ENCODE assay signal across 8 cellular contexts in genomic region chr17:36592316-36592710, GRCh38. TPM values are rescaled to one million over a fixed set of nuclear protein-coding genes. Genes with fewer than 3 reads are reported as not detected.
A peak's percentile ranks its signal among the peaks of the same experiment; 100 is the strongest.
DNase-seq lines count a peak whose midpoint lies in the region; ATAC-seq, FAIRE-seq and TF ChIP-seq lines count a peak whose summit lies in the region.

No MANE protein-coding gene starts in this region.

- no peaks in the 10 kb centered on the region for H3K9me3 Mint-ChIP-seq in activated T-helper 17 cell treated with anti-CD3 and anti-CD28 coated beads, Interleukin-2, amount 50 U/mL, for 72 hours

- no peak for ATAC-seq in activated T-helper 17 cell treated with anti-CD3 and anti-CD28 coated beads, Interleukin-2, amount 50 U/mL, for 72 hours (replicated peaks)
- peak; percentile 17 for ATAC-seq in left ventricle myocardium superior
- ATAC-seq in GM19023 (IDR thresholded peaks at IDR 0.05; ENCODE audit: unreplicated experiment): no peak
- no peak for ATAC-seq in GM18907 (IDR thresholded peaks at IDR 0.05; ENCODE audit: unreplicated experiment)

- H3K4me3 Mint-ChIP-seq in activated T-helper 17 cell treated with anti-CD3 and anti-CD28 coated beads, Interleukin-2, amount 50 U/mL, for 72 hours: peak overlapping the region; percentile 69

- H3K4me1 Mint-ChIP-seq in activated T-helper 17 cell treated with anti-CD3 and anti-CD28 coated beads, Interleukin-2, amount 50 U/mL, for 72 hours: peaks cover 15% of the 10 kb centered on the region

- H3K27me3 ChIP-seq in HUES64 (ENCODE audit: insufficient read depth, low read length): no peaks in the 10 kb centered on the region

- no peaks in the 10 kb centered on the region for H3K9me3 ChIP-seq in HUES64 (ENCODE audit: insufficient read depth, low read depth, low read length)

- no peak for TF ChIP-seq CTCF in D721Med (IDR thresholded peaks at IDR 0.05; ENCODE audit: insufficient read depth, missing control alignments)

- intact Hi-C loops in left ventricle myocardium superior (cut with micrococcal nuclease): no loop called here

- WGBS in HUES64: 0% methylated on average over 18 of the region's 19 CpGs

- H3K36me3 ChIP-seq in HUES64 (ENCODE audit: insufficient read depth, low read length): peaks cover 45% of the 10 kb centered on the region

- H3K27me3 Mint-ChIP-seq in activated T-helper 17 cell treated with anti-CD3 and anti-CD28 coated beads, Interleukin-2, amount 50 U/mL, for 72 hours: no peaks in the 10 kb centered on the region

- peak overlapping the region; percentile 21 for H3K27ac Mint-ChIP-seq in activated T-helper 17 cell treated with anti-CD3 and anti-CD28 coated beads, Interleukin-2, amount 50 U/mL, for 72 hours

- peak; percentile 70 for DNase-seq in DMS79 (lab: John Stamatoyannopoulos, UW)
- DNase-seq in left ventricle myocardium superior: no peak
- peak; percentile 53 for DNase-seq in renal cortical epithelial cell (ENCODE audit: low read depth)
- no peak for DNase-seq in D721Med (ENCODE audit: insufficient read length, low spot score)

- H3K36me3 Mint-ChIP-seq in activated T-helper 17 cell treated with anti-CD3 and anti-CD28 coated beads, Interleukin-2, amount 50 U/mL, for 72 hours (ENCODE audit: low read depth): peaks cover 33% of the 10 kb centered on the region

- peak overlapping the region; percentile 82 for H3K9ac ChIP-seq in HUES64 (ENCODE audit: low read depth, low read length)

- no peak for FAIRE-seq in D721Med (lab: Jason Lieb, UNC)

- peaks cover 12% of the 10 kb centered on the region for H3K4me1 ChIP-seq in HUES64 (ENCODE audit: insufficient read depth, low read length)

- peak overlapping the region; percentile 90 for H3K4me3 ChIP-seq in HUES64 (ENCODE audit: low read length)

- peak overlapping the region; percentile 49; the same call in 1 of the 2 replicates for H3K27ac ChIP-seq in HUES64 (ENCODE audit: low read depth, low read length)

RNA-seq across cellular contexts. Expression of gene DHRS11, which starts 0.6 kb away (rescaled TPM):
- 17.2 TPM for polyA plus RNA-seq in HUES64 (2013, experiment 1 of 2)
- polyA plus RNA-seq in HUES64 (2013, experiment 2 of 2): 19.1 TPM
- 1 to 10 TPM; 3.8 to 6.4 TPM for total RNA-seq in activated T-helper 17 cell treated with anti-CD3 and anti-CD28 coated beads, Interleukin-2, amount 50 U/mL, for 72 hours
- total RNA-seq in left ventricle myocardium superior (13.5 TPM), renal cortical epithelial cell (11.6 and 13.0 TPM in 2 replicates)

RNA-seq across cellular contexts. Expression of gene MRM1, which starts 9.1 kb away (rescaled TPM):
- 5.0 TPM for polyA plus RNA-seq in HUES64 (2013, experiment 1 of 2)
- polyA plus RNA-seq in HUES64 (2013, experiment 2 of 2): 4.5 TPM
- total RNA-seq in activated T-helper 17 cell treated with anti-CD3 and anti-CD28 coated beads, Interleukin-2, amount 50 U/mL, for 72 hours: 10 to 100 TPM; 11.3 to 18.2 TPM
- total RNA-seq in left ventricle myocardium superior (9.2 TPM), renal cortical epithelial cell (7.6 and 8.0 TPM in 2 replicates)

RNA-seq across cellular contexts. Expression of gene GGNBP2, which starts 47.6 kb away (rescaled TPM):
- polyA plus RNA-seq in HUES64 (2013, experiment 1 of 2): 37.2 TPM
- 40.0 TPM for polyA plus RNA-seq in HUES64 (2013, experiment 2 of 2)
- total RNA-seq in activated T-helper 17 cell treated with anti-CD3 and anti-CD28 coated beads, Interleukin-2, amount 50 U/mL, for 72 hours: 10 to 100 TPM; 84.2 to 95.7 TPM
- 41.8 TPM for total RNA-seq in left ventricle myocardium superior
- 42.4 and 88.2 TPM in 2 replicates for total RNA-seq in renal cortical epithelial cell

RNA-seq across cellular contexts. Expression of gene PIGW, which starts 57.5 kb away (rescaled TPM):
- polyA plus RNA-seq in HUES64 (2013, experiment 1 of 2): 25.7 TPM
- polyA plus RNA-seq in HUES64 (2013, experiment 2 of 2): 18.4 TPM
- 10 to 100 TPM in 1 of 2 donors, 1 to 10 TPM in 1; 9.0 to 22.2 TPM for total RNA-seq in activated T-helper 17 cell treated with anti-CD3 and anti-CD28 coated beads, Interleukin-2, amount 50 U/mL, for 72 hours
- total RNA-seq in left ventricle myocardium superior: 3.5 TPM
- 9.7 and 11.6 TPM in 2 replicates for total RNA-seq in renal cortical epithelial cell

RNA-seq across cellular contexts. Expression of gene MYO19, which starts 57.6 kb away (rescaled TPM):
- polyA plus RNA-seq in HUES64 (2013, experiment 1 of 2): 55.1 TPM
- polyA plus RNA-seq in HUES64 (2013, experiment 2 of 2): 53.3 TPM
- 100 to 1,000 TPM in 1 of 2 donors, 10 to 100 TPM in 1; 98.8 to 171 TPM for total RNA-seq in activated T-helper 17 cell treated with anti-CD3 and anti-CD28 coated beads, Interleukin-2, amount 50 U/mL, for 72 hours
- total RNA-seq in left ventricle myocardium superior (20.0 TPM), renal cortical epithelial cell (45.2 and 59.4 TPM in 2 replicates)

Comparison
In these comparisons a context has a peak if more than half of its experiments do, and no peak if none do; other contexts are left out.
1. DNase-seq: peak in DMS79 (single experiment) and renal cortical epithelial cell (single experiment); none in left ventricle myocardium superior (single experiment) and D721Med (single experiment).